18 cellular contexts compared by ENCODE assay signal in genomic region chr1:207174913-207175312, GRCh38.
DNase-seq lines count a peak whose midpoint lies in the region; ATAC-seq and TF ChIP-seq lines count a peak whose summit lies in the region.
"Had no signal": no experiment of that assay in that cellular context is flagged by ENCODE, and none has a peak within 500 bp of the region (broad histone marks: within the 10 kb centered on the region; RNA-seq: fewer than 3 reads in every experiment).

No MANE protein-coding gene starts in this region.

- H3K27me3 ChIP-seq in PC-3 (ENCODE audit: low read length) = peaks cover 3% of the 10 kb centered on the region; the same call in 1 of the 2 replicates
- H3K27me3 ChIP-seq: BLaER1 had no signal

- H2AFZ ChIP-seq in PC-3 (ENCODE audit: low read length) = peak overlapping the region; percentile 8; the same call in 1 of the 2 replicates

- no peaks in the 10 kb centered on the region for H4K20me1 ChIP-seq in PC-3 (ENCODE audit: low read length)
- H4K20me1 ChIP-seq: BLaER1 had no signal

- no TSS peak for BruUV-seq in PC-3 (replicated peaks; lab: Mats Ljungman, UMichigan)

- H3K4me2 ChIP-seq in PC-3 (ENCODE audit: low read length) = no peak overlapping the region
- H3K4me2 ChIP-seq: BLaER1 had no signal

- H3K9me3 ChIP-seq in PC-3 (ENCODE audit: low read length) = no peaks in the 10 kb centered on the region
- H3K9me3 ChIP-seq: BE2C, BLaER1, Caco-2 had no signal

- POLR2A ChIA-PET in PC-3 (lab: Charles Lee; ENCODE audit: unreplicated experiment) = no interaction called here

- ATAC-seq in PC-3 = peak; percentile 86
- no peak for ATAC-seq in HG03175 (IDR thresholded peaks at IDR 0.05; ENCODE audit: unreplicated experiment)

- H3K9me2 ChIP-seq in PC-3 (replicated peaks; ENCODE audit: low read length) = no peaks in the 10 kb centered on the region

- no peaks in the 10 kb centered on the region for H3F3A ChIP-seq in PC-3 (ENCODE audit: low read length, unreplicated experiment)

- TF ChIP-seq CTCF in PC-3 (conservative IDR thresholded peaks at IDR 0.05; ENCODE audit: low read depth, low read length) = no peak

- CTCF ChIA-PET in PC-3 (lab: Charles Lee) = no interaction called here

- H3K9ac ChIP-seq in PC-3 (ENCODE audit: low read length) = no peak overlapping the region
- H3K9ac ChIP-seq: BLaER1 had no signal

- peak overlapping the region; percentile 41 for H3K27ac ChIP-seq in PC-3 (ENCODE audit: low read length)
- H3K27ac ChIP-seq: BLaER1 had no signal

- no peak overlapping the region for H3K4me3 ChIP-seq in PC-3 (ENCODE audit: low read length)
- H3K4me3 ChIP-seq: BLaER1 had no signal

- no peaks in the 10 kb centered on the region for H3K4me1 ChIP-seq in PC-3 (ENCODE audit: insufficient read depth, low read length)
- H3K4me1 ChIP-seq: BE2C, BLaER1 had no signal

- DNase-seq in HT1080 (ENCODE audit: low read depth) (peak; percentile 36), PC-3 (peak; percentile 54), kidney tubule cell (ENCODE audit: low spot score) (peak; percentile 36), NCI-H1694 treated with DMSO at 0.1 percent for 48 hours (lab: John Stamatoyannopoulos, UW) (no peak), DMS 273 (lab: John Stamatoyannopoulos, UW; ENCODE audit: unreplicated experiment) (no peak)
- DNase-seq: 8988T; ACHN; BE2C; C1 segment of cervical spinal cord; Caco-2; Calu3; CD4-positive, alpha-beta memory T cell; CD4-positive, CD25-positive, alpha-beta regulatory T cell; CD8-positive, alpha-beta memory T cell; DMS79 treated with DMSO at 0.1 percent for 48 hours; GF-D8 had no signal

- H3K36me3 ChIP-seq in PC-3 (ENCODE audit: low read depth, low read length) = no peaks in the 10 kb centered on the region
- H3K36me3 ChIP-seq: BE2C, BLaER1 had no signal

- H3K79me2 ChIP-seq in PC-3 (ENCODE audit: low read length) = no peaks in the 10 kb centered on the region

- intact Hi-C loops in PC-3 (cut with micrococcal nuclease) = no loop called here

Comparison
In these comparisons a context has a peak if more than half of its experiments do, and no peak if none do; other contexts are left out.
1. DNase-seq: peak in HT1080 (single experiment), PC-3 (single experiment) and kidney tubule cell (single experiment); none in NCI-H1694 treated with DMSO at 0.1 percent for 48 hours (single experiment) and DMS 273 (single experiment).